ENCODE assay signal across 10 cellular contexts in genomic region chr10:103450201-103450695, GRCh38. TPM values are rescaled to one million over a fixed set of nuclear protein-coding genes. Genes with fewer than 3 reads are reported as not detected.
A peak's percentile ranks its signal among the peaks of the same experiment; 100 is the strongest.
DNase-seq lines count a peak whose midpoint lies in the region; ATAC-seq and TF ChIP-seq lines count a peak whose summit lies in the region.
"Had no signal": no experiment of that assay in that cellular context is flagged by ENCODE, and none has a peak within 500 bp of the region (broad histone marks: within the 10 kb centered on the region; RNA-seq: fewer than 3 reads in every experiment).

No MANE protein-coding gene starts in this region.

- H3K36me3 ChIP-seq in DND-41 (ENCODE audit: insufficient read depth, low read length), result peaks cover 44% of the 10 kb centered on the region

- H3K9me3 Mint-ChIP-seq in stimulated activated effector memory CD8-positive, alpha-beta T cell treated with anti-CD3 and anti-CD28 coated beads, Interleukin-12 subunit alpha, Interleukin-12 subunit beta, amount 100 ng/mL, for 72 hours, result no peaks in the 10 kb centered on the region

- peak overlapping the region; percentile 72 for H3K27ac ChIP-seq in DND-41 (ENCODE audit: low read length)
- peak overlapping the region; percentile 69 for H3K27ac ChIP-seq in RWPE1

- CTCF ChIA-PET in RWPE1 (lab: Yijun Ruan, JAX), result no interaction called here

- ATAC-seq in DND-41 (ENCODE audit: insufficient read depth, low read depth) (no peak), HG03457 (IDR thresholded peaks at IDR 0.05; ENCODE audit: unreplicated experiment) (no peak)
- no peak for ATAC-seq in stimulated activated effector memory CD8-positive, alpha-beta T cell treated with anti-CD3 and anti-CD28 coated beads, Interleukin-12 subunit alpha, Interleukin-12 subunit beta, amount 100 ng/mL, for 72 hours

- H3K4me3 Mint-ChIP-seq in stimulated activated effector memory CD8-positive, alpha-beta T cell treated with anti-CD3 and anti-CD28 coated beads, Interleukin-12 subunit alpha, Interleukin-12 subunit beta, amount 100 ng/mL, for 72 hours, result peak overlapping the region; percentile 93

- no peaks in the 10 kb centered on the region for H3K9me3 ChIP-seq in DND-41 (ENCODE audit: insufficient read depth, low read length, severe bottlenecking)

- H3K4me2 ChIP-seq in DND-41 (ENCODE audit: insufficient read depth, low read length), result peak overlapping the region; percentile 96

- peak overlapping the region; percentile 77; the same call in 1 of the 2 replicates for H3K9ac ChIP-seq in DND-41 (ENCODE audit: low read depth, low read length)

- no peaks in the 10 kb centered on the region for H3K27me3 ChIP-seq in DND-41 (ENCODE audit: insufficient read depth, low read length, poor library complexity)

- H3K36me3 Mint-ChIP-seq in stimulated activated effector memory CD8-positive, alpha-beta T cell treated with anti-CD3 and anti-CD28 coated beads, Interleukin-12 subunit alpha, Interleukin-12 subunit beta, amount 100 ng/mL, for 72 hours, result peaks cover 56% of the 10 kb centered on the region

- no peak for TF ChIP-seq CTCF in DND-41 (IDR thresholded peaks at IDR 0.05; ENCODE audit: borderline replicate concordance, extremely low read depth, low read length, poor library complexity, severe bottlenecking)
- no peak for TF ChIP-seq CTCF in RWPE1 (conservative IDR thresholded peaks at IDR 0.05; ENCODE audit: low read depth)
- TF ChIP-seq CTCF in fibroblast of the aortic adventitia (IDR thresholded peaks at IDR 0.05; ENCODE audit: insufficient read depth, low read length), result no peak

- H2AFZ ChIP-seq in DND-41 (ENCODE audit: low read depth, low read length), result no peak overlapping the region

- H4K20me1 ChIP-seq in DND-41 (ENCODE audit: insufficient read depth, low read length), result peaks cover 7% of the 10 kb centered on the region; the same call in 1 of the 2 replicates

- H3K79me2 ChIP-seq in DND-41 (ENCODE audit: insufficient read depth, low read length), result peaks cover 7% of the 10 kb centered on the region; the same call in 1 of the 2 replicates

- peaks cover 31% of the 10 kb centered on the region for H3K4me1 ChIP-seq in DND-41 (ENCODE audit: insufficient read depth, low read length)

- POLR2A ChIA-PET in RWPE1 (lab: Yijun Ruan, JAX; ENCODE audit: low non-redundant PET), result no interaction called here

- peaks cover 79% of the 10 kb centered on the region for H3K4me1 Mint-ChIP-seq in stimulated activated effector memory CD8-positive, alpha-beta T cell treated with anti-CD3 and anti-CD28 coated beads, Interleukin-12 subunit alpha, Interleukin-12 subunit beta, amount 100 ng/mL, for 72 hours

- H3K4me3 ChIP-seq in DND-41 (ENCODE audit: low read depth in 1 of 2, low read length in 2 of 2) (peak overlapping the region in 1 of 2 experiments; percentile 71; a peak in 2 of 4 replicates), fibroblast of the aortic adventitia (ENCODE audit: low read depth, low read length) (peak overlapping the region; percentile 87)

- DNase-seq in DND-41 (no peak), RWPE1 (ENCODE audit: low spot score) (no peak), fibroblast of the aortic adventitia (ENCODE audit: low read depth) (no peak), DMS114 treated with DMSO at 0.1 percent for 48 hours (lab: John Stamatoyannopoulos, UW; ENCODE audit: unreplicated experiment) (no peak), occipital lobe (lab: John Stamatoyannopoulos, UW) (no peak), GDM1 (lab: John Stamatoyannopoulos, UW) (no peak)
- DNase-seq in stimulated activated effector memory CD8-positive, alpha-beta T cell treated with anti-CD3 and anti-CD28 coated beads, Interleukin-12 subunit alpha, Interleukin-12 subunit beta, amount 100 ng/mL, for 72 hours (ENCODE audit: low spot score in 2 of 2), result no peak
- DNase-seq: NCI-H1105 treated with DMSO at 0.1 percent for 48 hours had no signal

- peak overlapping the region; percentile 94 for H3K27ac Mint-ChIP-seq in stimulated activated effector memory CD8-positive, alpha-beta T cell treated with anti-CD3 and anti-CD28 coated beads, Interleukin-12 subunit alpha, Interleukin-12 subunit beta, amount 100 ng/mL, for 72 hours

RNA-seq across cellular contexts. Expression of gene CALHM2, which starts 1.9 kb away (rescaled TPM):
- 57.6 and 91.4 TPM in 2 replicates for total RNA-seq in fibroblast of the aortic adventitia (ENCODE audit: low replicate concordance)
- total RNA-seq in occipital lobe, result 3.1 TPM

RNA-seq across cellular contexts. Expression of gene CALHM1, which starts 8.5 kb away (rescaled TPM):
- not detected in 2 replicates for total RNA-seq in fibroblast of the aortic adventitia (ENCODE audit: low replicate concordance)
- not detected for total RNA-seq in occipital lobe
- total RNA-seq: dermis microvascular lymphatic vessel endothelial cell had no signal

RNA-seq across cellular contexts. Expression of gene CALHM3, which starts 28.8 kb away (rescaled TPM):
- total RNA-seq in fibroblast of the aortic adventitia (ENCODE audit: low replicate concordance) (not detected in 2 replicates), occipital lobe (not detected)
- total RNA-seq: dermis microvascular lymphatic vessel endothelial cell had no signal

RNA-seq across cellular contexts. Expression of gene NEURL1, which starts 43.3 kb away (rescaled TPM):
- total RNA-seq in fibroblast of the aortic adventitia (ENCODE audit: low replicate concordance), result 0.27 TPM in 1 of 2 replicates, not detected in the other
- total RNA-seq in occipital lobe, result 25.1 TPM

RNA-seq across cellular contexts. Expression of gene PDCD11, which starts 53.8 kb away (rescaled TPM):
- total RNA-seq in fibroblast of the aortic adventitia (ENCODE audit: low replicate concordance) (33.9 and 38.4 TPM in 2 replicates), occipital lobe (24.3 TPM)

Comparison
In these comparisons a context has a peak if more than half of its experiments do, and no peak if none do; other contexts are left out.
1. RNA of gene CALHM2, which starts 1.9 kb away (total RNA-seq): 57.6 to 91.4 TPM in fibroblast of the aortic adventitia; 3.1 TPM in occipital lobe (single experiment); every median in the first group is over 10 times any median in the second.